ENCODE assay signal across 17 cellular contexts in the genomic region with DNA sequence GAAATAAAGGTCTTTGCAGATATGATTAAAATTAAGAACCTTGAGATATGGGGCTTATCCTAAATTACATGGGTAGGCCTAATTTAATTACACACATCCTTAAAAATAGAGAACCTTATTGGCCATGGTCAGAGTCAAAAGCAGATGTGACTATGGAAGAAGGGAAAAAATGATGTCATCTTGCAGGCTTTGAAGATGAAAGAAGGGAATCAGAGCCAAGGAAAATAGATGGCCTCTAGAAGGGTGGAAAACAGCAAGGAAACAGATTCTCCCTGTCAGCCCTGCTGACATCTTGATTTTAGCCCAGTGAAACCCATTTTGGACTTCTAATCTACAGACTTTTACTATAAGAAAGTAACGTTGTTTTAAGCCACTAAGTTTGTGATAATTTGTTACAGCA. TPM values are rescaled to one million over a fixed set of nuclear protein-coding genes. Genes with fewer than 3 reads are reported as not detected.
DNase-seq lines count a peak whose midpoint lies in the region; TF ChIP-seq lines count a peak whose summit lies in the region.
"Had no signal": no experiment of that assay in that cellular context is flagged by ENCODE, and none has a peak within 500 bp of the region (broad histone marks: within the 10 kb centered on the region; RNA-seq: fewer than 3 reads in every experiment).

No MANE protein-coding gene starts in this region.

- H2AFZ ChIP-seq in smooth muscle cell (ENCODE audit: low read depth) = peak overlapping the region; percentile 52

- no peaks in the 10 kb centered on the region for H3K27me3 ChIP-seq in smooth muscle cell (ENCODE audit: low read depth)
- H3K27me3 ChIP-seq: BE2C had no signal

- no peak for TF ChIP-seq CTCF in HEK293 (tag by site-specific recombination; IDR thresholded peaks at IDR 0.05)
- no peak for TF ChIP-seq CTCF in choroid plexus epithelial cell (conservative IDR thresholded peaks at IDR 0.05; ENCODE audit: low read depth, low read length)
- no peak for TF ChIP-seq CTCF in smooth muscle cell (IDR thresholded peaks at IDR 0.05; ENCODE audit: borderline replicate concordance, insufficient read depth, poor library complexity, severe bottlenecking)
- no peak for TF ChIP-seq CTCF in GM10248 (IDR thresholded peaks at IDR 0.05; ENCODE audit: control extremely low read depth, extremely low read depth, low read depth, missing control alignments)

- H3K4me3 ChIP-seq in HEK293 (ENCODE audit: low read depth, low read length) (no peak overlapping the region), choroid plexus epithelial cell (ENCODE audit: low read depth, low read length) (no peak overlapping the region), smooth muscle cell (no peak overlapping the region)

- no peaks in the 10 kb centered on the region for H3F3A ChIP-seq in smooth muscle cell (ENCODE audit: low read depth)

- peak overlapping the region; percentile 20 for H3K9ac ChIP-seq in smooth muscle cell (ENCODE audit: low read depth)

- H3K36me3 ChIP-seq in HEK293 (ENCODE audit: control insufficient read depth in 2 of 2, insufficient read depth in 1 of 2, low read length in 2 of 2) (no peaks in the 10 kb centered on the region), smooth muscle cell (ENCODE audit: low read depth) (no peaks in the 10 kb centered on the region)
- H3K36me3 ChIP-seq: BE2C had no signal

- H3K27ac ChIP-seq in HEK293 (ENCODE audit: extremely low read depth, low read depth, low read length) = no peak overlapping the region
- peak overlapping the region; percentile 69 for H3K27ac ChIP-seq in smooth muscle cell (ENCODE audit: low read depth)

- CTCF ChIA-PET in HEK293 (lab: Yijun Ruan, JAX) (no interaction called here), GM10248 (lab: Yijun Ruan, JAX) (no interaction called here)

- DNase-seq in choroid plexus epithelial cell (ENCODE audit: low read depth) = peak; percentile 2
- DNase-seq in fibroblast of peridontal ligament (ENCODE audit: extremely low read depth) = peak; percentile 13
- no peak for DNase-seq in smooth muscle cell (lab: John Stamatoyannopoulos, UW; ENCODE audit: unreplicated experiment)
- no peak for DNase-seq in AG08395 (ENCODE audit: low spot score)
- DNase-seq in NCI-H345 (lab: John Stamatoyannopoulos, UW) = no peak
- DNase-seq in GM10248 (ENCODE audit: extremely low spot score) = no peak
- DNase-seq: BE2C; C1 segment of cervical spinal cord; CD4-positive, CD25-positive, alpha-beta regulatory T cell; CD8-positive, alpha-beta memory T cell; COR-L47; DMS 273 treated with DMSO at 0.1 percent for 48 hours; GDM1; GOT3; H7 had no signal

- H3K4me1 ChIP-seq in HEK293 (ENCODE audit: control insufficient read depth, insufficient read depth, low read length) (no peaks in the 10 kb centered on the region), smooth muscle cell (ENCODE audit: low read depth) (peaks cover 15% of the 10 kb centered on the region)
- H3K4me1 ChIP-seq: BE2C had no signal

- H3K9me3 ChIP-seq in HEK293 (ENCODE audit: control insufficient read depth, insufficient read depth, low read depth, low read length) (no peaks in the 10 kb centered on the region), smooth muscle cell (replicated peaks; ENCODE audit: low read depth) (no peaks in the 10 kb centered on the region)
- H3K9me3 ChIP-seq: BE2C had no signal

- POLR2A ChIA-PET in HEK293 (lab: Yijun Ruan, JAX) (no interaction called here), GM10248 (lab: Yijun Ruan, JAX) (no interaction called here)

- peak overlapping the region; percentile 11 for H3K4me2 ChIP-seq in smooth muscle cell

- H3K79me2 ChIP-seq in smooth muscle cell (ENCODE audit: low read depth) = no peaks in the 10 kb centered on the region

- H4K20me1 ChIP-seq in smooth muscle cell (ENCODE audit: low read depth) = no peaks in the 10 kb centered on the region

- WGBS in smooth muscle cell (ENCODE audit: low lambda C conversion rate) = 39% methylated on average over 1 of the region's 1 CpG

TF ChIP-seq in HEK293, 187 proteins besides CTCF, POLR2A, EP300 and RAD21:
- TF ChIP-seq ZIC2 (tag by site-specific recombination; IDR thresholded peaks at IDR 0.05) (no peak), ZNF2 (tag by site-specific recombination; IDR thresholded peaks at IDR 0.05) (no peak), ZNF175 (tag by site-specific recombination; IDR thresholded peaks at IDR 0.05) (no peak)
- TF ChIP-seq, protein P1, sequence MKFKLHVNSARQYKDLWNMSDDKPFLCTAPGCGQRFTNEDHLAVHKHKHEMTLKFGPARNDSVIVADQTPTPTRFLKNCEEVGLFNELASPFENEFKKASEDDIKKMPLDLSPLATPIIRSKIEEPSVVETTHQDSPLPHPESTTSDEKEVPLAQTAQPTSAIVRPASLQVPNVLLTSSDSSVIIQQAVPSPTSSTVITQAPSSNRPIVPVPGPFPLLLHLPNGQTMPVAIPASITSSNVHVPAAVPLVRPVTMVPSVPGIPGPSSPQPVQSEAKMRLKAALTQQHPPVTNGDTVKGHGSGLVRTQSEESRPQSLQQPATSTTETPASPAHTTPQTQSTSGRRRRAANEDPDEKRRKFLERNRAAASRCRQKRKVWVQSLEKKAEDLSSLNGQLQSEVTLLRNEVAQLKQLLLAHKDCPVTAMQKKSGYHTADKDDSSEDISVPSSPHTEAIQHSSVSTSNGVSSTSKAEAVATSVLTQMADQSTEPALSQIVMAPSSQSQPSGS (tag by site-specific recombination; IDR thresholded peaks at IDR 0.05; ENCODE audit: low read depth) = 0 out of 2 replicates have a peak, but pooled peaks have one; percentile 23

RNA-seq across cellular contexts. Expression of a gene that starts 37.6 kb away (rescaled TPM):
- total RNA-seq in smooth muscle cell = 3.2 and 4.3 TPM in 2 replicates
- polyA plus RNA-seq in smooth muscle cell = 3.8 and 8.0 TPM in 2 replicates
- total RNA-seq: A172; CD4-positive, CD25-positive, alpha-beta regulatory T cell; CD8-positive, alpha-beta memory T cell had no signal
- polyA plus RNA-seq: CD4-positive, CD25-positive, alpha-beta regulatory T cell; CD8-positive, alpha-beta memory T cell had no signal

Comparison
In these comparisons a context has a peak if more than half of its experiments do, and no peak if none do; other contexts are left out.
1. DNase-seq: peak in choroid plexus epithelial cell (single experiment) and fibroblast of peridontal ligament (single experiment); none in smooth muscle cell (single experiment), AG08395 (single experiment), NCI-H345 (single experiment) and GM10248 (single experiment).